18 cellular contexts compared by ENCODE assay signal in the genomic region with DNA sequence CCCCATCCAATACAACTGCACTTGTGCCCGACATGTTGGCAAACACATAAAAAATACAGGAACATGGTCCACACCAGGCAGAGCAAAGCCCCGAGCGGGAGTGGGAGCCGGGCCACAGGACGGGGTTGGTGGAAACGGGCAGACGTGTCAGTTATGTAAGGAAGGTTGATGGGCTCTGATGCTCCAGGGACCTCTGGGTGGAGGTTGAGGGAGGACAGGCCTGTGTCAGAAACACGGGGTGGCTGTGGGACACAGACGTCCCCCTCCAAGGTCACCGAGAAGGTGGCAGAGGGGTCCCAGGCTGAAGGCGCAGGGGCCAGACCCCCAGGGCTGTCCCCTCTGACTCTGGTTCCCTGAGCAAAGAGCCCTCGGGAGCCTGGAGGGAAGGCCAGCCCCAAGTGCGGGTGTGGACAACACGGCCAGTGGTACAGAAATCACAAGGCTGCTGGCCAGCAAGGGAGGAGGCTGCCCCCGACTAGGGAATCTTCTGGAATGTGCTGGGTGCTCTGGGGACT. TPM values are rescaled to one million over a fixed set of nuclear protein-coding genes. Genes with fewer than 3 reads are reported as not detected.
A peak's percentile ranks its signal among the peaks of the same experiment; 100 is the strongest.
DNase-seq lines count a peak whose midpoint lies in the region; ATAC-seq, FAIRE-seq and TF ChIP-seq lines count a peak whose summit lies in the region.
"Had no signal": no experiment of that assay in that cellular context is flagged by ENCODE, and none has a peak within 500 bp of the region (broad histone marks: within the 10 kb centered on the region; RNA-seq: fewer than 3 reads in every experiment).

No MANE protein-coding gene starts in this region.

- DNase-seq in CD8-positive, alpha-beta memory T cell, result no peak
- DNase-seq in amniotic epithelial cell (ENCODE audit: low read depth) (peak; percentile 24), right atrium auricular region (ENCODE audit: low spot score) (no peak), osteocyte (ENCODE audit: extremely low spot score, unreplicated experiment) (no peak), uterus (no peak), urothelium cell line (ENCODE audit: low spot score) (no peak), NCI-H1048 (lab: John Stamatoyannopoulos, UW) (no peak)
- DNase-seq: NCI-H2029 treated with DMSO at 0.1 percent for 48 hours, NCI-H510A, SIG-M5 had no signal

- no peaks in the 10 kb centered on the region for H3K4me1 ChIP-seq in CD8-positive, alpha-beta memory T cell (ENCODE audit: insufficient read depth, low read length)
- H3K4me1 ChIP-seq in right atrium auricular region (no peaks in the 10 kb centered on the region), uterus (no peaks in the 10 kb centered on the region)
- H3K4me1 ChIP-seq: body of pancreas, gastrocnemius medialis, lower lobe of right lung had no signal

- no peak for TF ChIP-seq CTCF in right atrium auricular region (IDR thresholded peaks at IDR 0.05)
- no peak for TF ChIP-seq CTCF in osteocyte (IDR thresholded peaks at IDR 0.05)
- no peak for TF ChIP-seq CTCF in uterus (IDR thresholded peaks at IDR 0.05)

- no peaks in the 10 kb centered on the region for H3K9me3 ChIP-seq in CD8-positive, alpha-beta memory T cell (ENCODE audit: low read length)
- H3K9me3 ChIP-seq in right atrium auricular region, result no peaks in the 10 kb centered on the region
- H3K9me3 ChIP-seq in uterus, result no peaks in the 10 kb centered on the region
- H3K9me3 ChIP-seq: body of pancreas, gastrocnemius medialis, lower lobe of right lung had no signal

- TF ChIP-seq POLR2A in uterus (IDR thresholded peaks at IDR 0.05), result no peak

- peak overlapping the region in 1 of 7 donors; percentile 67 for H3K4me3 Mint-ChIP-seq in CD8-positive, alpha-beta memory T cell
- H3K4me3 Mint-ChIP-seq in osteocyte (ENCODE audit: unreplicated experiment), result no peak overlapping the region
- H3K4me3 Mint-ChIP-seq: T-helper 1 cell treated with Interleukin-12 subunit alpha and Interleukin-12 subunit beta and Interleukin-4 antibody, amounts not matched to agents 30 μg/mL and 1 μg/mL, for 36 hours; WTC11 had no signal

- H3K4me3 ChIP-seq in CD8-positive, alpha-beta memory T cell (ENCODE audit: low read length), result no peak overlapping the region
- H3K4me3 ChIP-seq in right atrium auricular region (no peak overlapping the region), uterus (no peak overlapping the region)
- H3K4me3 ChIP-seq: body of pancreas, gastrocnemius medialis, lower lobe of right lung had no signal

- peak overlapping the region in 1 of 8 donors; percentile 72 for H3K27ac Mint-ChIP-seq in CD8-positive, alpha-beta memory T cell
- peak overlapping the region; percentile 71 for H3K27ac Mint-ChIP-seq in osteocyte (ENCODE audit: unreplicated experiment)
- H3K27ac Mint-ChIP-seq: T-helper 1 cell treated with Interleukin-12 subunit alpha and Interleukin-12 subunit beta and Interleukin-4 antibody, amounts not matched to agents 30 μg/mL and 1 μg/mL, for 36 hours had no signal

- H3K4me1 Mint-ChIP-seq in CD8-positive, alpha-beta memory T cell, result peaks cover 0 to 5% (median 4%) of the 10 kb centered on the region in 3 donors
- peaks cover 7% of the 10 kb centered on the region for H3K4me1 Mint-ChIP-seq in osteocyte (ENCODE audit: unreplicated experiment)
- H3K4me1 Mint-ChIP-seq: WTC11 had no signal

- ATAC-seq in GM18868 (IDR thresholded peaks at IDR 0.05; ENCODE audit: unreplicated experiment), result no peak
- ATAC-seq: body of pancreas, gastrocnemius medialis, lower lobe of right lung, WTC11 had no signal

- H3K36me3 ChIP-seq in CD8-positive, alpha-beta memory T cell (ENCODE audit: insufficient read depth, low read length), result peaks cover 38% of the 10 kb centered on the region
- H3K36me3 ChIP-seq in right atrium auricular region (peaks cover 15% of the 10 kb centered on the region), uterus (no peaks in the 10 kb centered on the region)

- POLR2A ChIA-PET in CD8-positive, alpha-beta memory T cell (lab: Charles Lee), result no interaction called here

- H3K36me3 Mint-ChIP-seq in CD8-positive, alpha-beta memory T cell, result peaks cover 0 to 63% (median 7%) of the 10 kb centered on the region in 3 donors
- peaks cover 9% of the 10 kb centered on the region for H3K36me3 Mint-ChIP-seq in osteocyte (ENCODE audit: unreplicated experiment)

- H3K27me3 Mint-ChIP-seq in CD8-positive, alpha-beta memory T cell, result peaks cover 0 to 3% of the 10 kb centered on the region in 2 donors
- H3K27me3 Mint-ChIP-seq in osteocyte (ENCODE audit: unreplicated experiment), result no peaks in the 10 kb centered on the region

- H3K27me3 ChIP-seq in CD8-positive, alpha-beta memory T cell (ENCODE audit: insufficient read depth, low read length, poor library complexity, severe bottlenecking), result no peaks in the 10 kb centered on the region
- H3K27me3 ChIP-seq in right atrium auricular region (no peaks in the 10 kb centered on the region), uterus (no peaks in the 10 kb centered on the region)
- H3K27me3 ChIP-seq: body of pancreas, gastrocnemius medialis had no signal

- peak overlapping the region; percentile 47 for H3K27ac ChIP-seq in CD8-positive, alpha-beta memory T cell (ENCODE audit: low read depth, low read length)
- H3K27ac ChIP-seq in right atrium auricular region (peak overlapping the region; percentile 48 to 60), uterus (no peak overlapping the region)
- H3K27ac ChIP-seq: body of pancreas, gastrocnemius medialis, lower lobe of right lung had no signal

- no peak for FAIRE-seq in urothelium cell line (lab: Jason Lieb, UNC)
- FAIRE-seq: GM12892 had no signal

- CTCF ChIA-PET in CD8-positive, alpha-beta memory T cell (lab: Charles Lee), result no interaction called here

- intact Hi-C loops in uterus (cut with DNase I; ENCODE audit: low total_unique reads), result no loop called here

- H3K9me3 Mint-ChIP-seq in CD8-positive, alpha-beta memory T cell, result no peaks in the 10 kb centered on the region
- no peaks in the 10 kb centered on the region for H3K9me3 Mint-ChIP-seq in osteocyte (ENCODE audit: unreplicated experiment)
- H3K9me3 Mint-ChIP-seq: T-helper 1 cell treated with Interleukin-12 subunit alpha and Interleukin-12 subunit beta and Interleukin-4 antibody, amounts not matched to agents 30 μg/mL and 1 μg/mL, for 36 hours; WTC11 had no signal

RNA-seq across cellular contexts. Expression of gene C13orf46, which starts 31.4 kb away (rescaled TPM):
- total RNA-seq in CD8-positive, alpha-beta memory T cell, result 1 to 10 TPM; 1.2 to 1.8 TPM
- polyA plus RNA-seq in CD8-positive, alpha-beta memory T cell, result 2.2 TPM
- total RNA-seq in right atrium auricular region (1 to 10 TPM in 1 of 2 donors, under 1 TPM in 1; 0.59 to 2.7 TPM), osteocyte (2.4 and 2.9 TPM in 2 replicates), uterus (1 to 10 TPM in 1 of 4 donors, under 1 TPM in 1, not detected in 2; 0.07 to 1.7 TPM)
- polyA plus RNA-seq: neural cell had no signal

Comparison
In these comparisons a context has a peak if more than half of its experiments do, and no peak if none do; other contexts are left out.
1. H3K27ac ChIP-seq: peak in CD8-positive, alpha-beta memory T cell (single experiment) and right atrium auricular region (2 of 2); none in uterus (0 of 2).